ENCODE assay signal across 1 cellular context in genomic region chr22:34395370-34395769, GRCh38.
TF ChIP-seq lines count a peak whose summit lies in the region.

No MANE protein-coding gene starts in this region.

TF ChIP-seq in SK-N-SH, 30 proteins besides CTCF, POLR2A, EP300 and RAD21 (continued from another document):
- no peak for TF ChIP-seq ZBTB33 (IDR thresholded peaks at IDR 0.05; ENCODE audit: borderline replicate concordance, low read depth)
- TF ChIP-seq GATA2 (CRISPR knock-in tag; IDR thresholded peaks at IDR 0.05) = no peak
- TF ChIP-seq FOXM1 (IDR thresholded peaks at IDR 0.05; ENCODE audit: low read depth) = no peak
- TF ChIP-seq FOXJ3 (CRISPR knock-in tag; IDR thresholded peaks at IDR 0.05) = no peak
- no peak for TF ChIP-seq RFX5 (IDR thresholded peaks at IDR 0.05; ENCODE audit: low read length)
